In genomic region chr16:74713325-74713724, GRCh38 we compare ENCODE assay signal across 30 cellular contexts.
"Had no signal": no experiment of that assay in that cellular context is flagged by ENCODE, and none has a peak within 500 bp of the region (broad histone marks: within the 10 kb centered on the region; RNA-seq: fewer than 3 reads in every experiment).

No MANE protein-coding gene starts in this region.

- H3K36me3 Mint-ChIP-seq: activated naive CD8-positive, alpha-beta T cell treated with anti-CD3 and anti-CD28 coated beads for 36 hours had no signal

- H3K27ac ChIP-seq: adrenal gland, brain microvascular endothelial cell, left lung, lower lobe of right lung, neutrophil, ovary, skin epidermis, tibial artery, WERI-Rb-1 had no signal

- H3K9me3 Mint-ChIP-seq: activated naive CD8-positive, alpha-beta T cell treated with anti-CD3 and anti-CD28 coated beads for 36 hours; endodermal cell; nephron; stimulated activated naive CD8-positive, alpha-beta T cell treated with anti-CD3 and anti-CD28 coated beads, Interleukin-15, Interleukin-2, amounts not matched to agents 100 ng/mL and 50 ng/mL, for 24 hours had no signal

- H3K36me3 ChIP-seq: adrenal gland, brain microvascular endothelial cell, left lung, lower lobe of right lung, neutrophil, ovary, tibial artery, WERI-Rb-1 had no signal

- FAIRE-seq: astrocyte had no signal

- H3K4me1 ChIP-seq: adrenal gland, lower lobe of right lung, tibial artery had no signal

- H3K27ac Mint-ChIP-seq: activated naive CD8-positive, alpha-beta T cell treated with anti-CD3 and anti-CD28 coated beads for 36 hours; endodermal cell; nephron; progenitor cell of endocrine pancreas; stimulated activated naive CD8-positive, alpha-beta T cell treated with anti-CD3 and anti-CD28 coated beads, Interleukin-15, Interleukin-2, amounts not matched to agents 100 ng/mL and 50 ng/mL, for 24 hours; T-helper 17 cell had no signal

- H3K4me1 Mint-ChIP-seq: activated naive CD8-positive, alpha-beta T cell treated with anti-CD3 and anti-CD28 coated beads for 36 hours; endodermal cell; nephron had no signal

- H3K4me3 Mint-ChIP-seq: activated naive CD8-positive, alpha-beta T cell treated with anti-CD3 and anti-CD28 coated beads for 36 hours; endodermal cell; nephron; stimulated activated naive CD8-positive, alpha-beta T cell treated with anti-CD3 and anti-CD28 coated beads, Interleukin-15, Interleukin-2, amounts not matched to agents 100 ng/mL and 50 ng/mL, for 24 hours; T-helper 17 cell had no signal

- H3K27me3 ChIP-seq: adrenal gland, brain microvascular endothelial cell, left lung, neutrophil, ovary, tibial artery had no signal

- H3K9me3 ChIP-seq: adrenal gland, left lung, lower lobe of right lung, neutrophil, ovary, tibial artery had no signal

- DNase-seq: activated CD4-positive, alpha-beta T cell treated with anti-CD3 and anti-CD28 coated beads for 48 hours; activated CD4-positive, alpha-beta T cell treated with anti-CD3 and anti-CD28 coated beads, Interleukin-2, amount 50 U/mL, for 48 hours; activated CD8-positive, alpha-beta memory T cell treated with anti-CD3 and anti-CD28 coated beads for 24 hours; activated effector memory CD4-positive, alpha-beta T cell treated with Interleukin-2 at 50 U/mL for 16 hours; activated naive CD4-positive, alpha-beta T cell treated with Interleukin-2 at 50 U/mL for 16 hours; activated naive CD8-positive, alpha-beta T cell treated with anti-CD3 and anti-CD28 coated beads for 36 hours; adrenal gland; brain microvascular endothelial cell; endodermal cell; foreskin fibroblast; hippocampal formation; left lung; lower lobe of right lung; mesenchymal stem cell; ovary; stimulated activated CD4-positive, alpha-beta T cell treated with anti-CD3 and anti-CD28 coated beads, Interleukin-12 subunit alpha, Interleukin-12 subunit beta, amount 100 ng/mL, for 4 hours; stimulated activated CD4-positive, alpha-beta T cell treated with anti-CD3 and anti-CD28 coated beads, Interleukin-4, amount 100 ng/mL, for 1 hour; T-helper 17 cell; T1000; WERI-Rb-1 had no signal

- ATAC-seq: activated CD4-positive, CD25-positive, alpha-beta regulatory T cell treated with anti-CD3 and anti-CD28 coated beads, Interleukin-2, amount 50 U/mL, for 24 hours; esophagus mucosa; left lung; sciatic nerve; T-helper 17 cell had no signal

- H3K4me3 ChIP-seq: adrenal gland, left lung, lower lobe of right lung, ovary, skin epidermis, tibial artery had no signal
